ENCODE assay signal across 8 cellular contexts in the genomic region with DNA sequence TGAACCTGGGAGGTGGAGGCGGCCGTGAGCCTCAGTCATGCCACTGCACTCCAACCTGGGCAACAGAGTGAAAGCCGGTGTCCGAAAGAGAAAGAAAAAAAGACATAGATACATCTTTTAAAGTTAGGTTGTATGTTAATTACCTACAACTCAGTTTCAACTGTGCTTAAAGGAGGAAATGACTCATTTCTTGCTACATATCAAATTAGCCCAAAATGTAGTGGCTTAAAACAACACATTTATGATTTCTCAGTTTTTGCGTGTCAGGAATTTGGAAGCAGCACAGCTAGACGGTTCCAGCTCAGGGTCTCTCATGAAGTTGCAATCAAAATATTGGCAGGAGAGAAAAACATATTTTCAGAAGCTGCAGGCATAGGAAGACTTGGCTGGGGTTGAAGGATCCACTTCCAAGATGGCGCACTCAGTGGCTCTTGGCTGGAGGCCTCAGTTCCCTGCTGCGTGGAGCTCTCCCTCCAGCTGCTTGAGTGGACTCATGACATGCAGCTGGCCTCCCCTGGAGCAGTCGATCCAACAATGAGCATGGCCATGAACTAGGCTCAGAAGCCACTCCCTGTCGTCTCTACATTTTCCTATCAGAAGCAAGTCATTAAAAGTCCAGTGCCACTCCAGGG.
DNase-seq lines count a peak whose midpoint lies in the region; ATAC-seq and TF ChIP-seq lines count a peak whose summit lies in the region.

No MANE protein-coding gene starts in this region.

- H3K27ac Mint-ChIP-seq in T-helper 1 cell treated with Interleukin-12 subunit alpha and Interleukin-12 subunit beta and Interleukin-4 antibody, amounts not matched to agents 30 μg/mL and 1 μg/mL, for 36 hours, result peak overlapping the region; percentile 99

- H3K27me3 ChIP-seq in duodenal mucosa (ENCODE audit: control insufficient read depth in 1 of 2, insufficient read depth in 2 of 2, low read length in 2 of 2), result no peaks in the 10 kb centered on the region
- no peaks in the 10 kb centered on the region for H3K27me3 ChIP-seq in neutrophil

- H3K4me1 ChIP-seq in duodenal mucosa (ENCODE audit: control insufficient read depth in 1 of 2, insufficient read depth in 2 of 2, low read length in 2 of 2) (peaks cover 39 to 55% of the 10 kb centered on the region in 2 donors), neutrophil (ENCODE audit: control insufficient read depth in 1 of 2, insufficient read depth in 1 of 2, low read depth in 1 of 2, low read length in 1 of 2) (peaks cover 55 to 58% of the 10 kb centered on the region in 2 experiments)

- POLR2A ChIA-PET in GM10248 (lab: Yijun Ruan, JAX), result interaction anchor here (0.6 kb wide), 1 partner anchor 23 kb away, joined by 3 read pairs; no protein-coding TSS in a partner anchor

- DNase-seq in GM10248 (ENCODE audit: extremely low spot score) (peak; percentile 52), KG1 (lab: John Stamatoyannopoulos, UW) (no peak)

- H3K36me3 Mint-ChIP-seq in T-helper 1 cell treated with Interleukin-12 subunit alpha and Interleukin-12 subunit beta and Interleukin-4 antibody, amounts not matched to agents 30 μg/mL and 1 μg/mL, for 36 hours (ENCODE audit: low read depth), result peaks cover 57% of the 10 kb centered on the region

- H3K27me3 Mint-ChIP-seq in T-helper 1 cell treated with Interleukin-12 subunit alpha and Interleukin-12 subunit beta and Interleukin-4 antibody, amounts not matched to agents 30 μg/mL and 1 μg/mL, for 36 hours (ENCODE audit: low read depth), result no peaks in the 10 kb centered on the region

- peak overlapping the region; percentile 91 for H3K27ac ChIP-seq in duodenal mucosa (ENCODE audit: low read depth, low read length)
- H3K27ac ChIP-seq in neutrophil, result peak overlapping the region; percentile 85

- H3K4me1 Mint-ChIP-seq in T-helper 1 cell treated with Interleukin-12 subunit alpha and Interleukin-12 subunit beta and Interleukin-4 antibody, amounts not matched to agents 30 μg/mL and 1 μg/mL, for 36 hours (ENCODE audit: low read depth), result peaks cover 51% of the 10 kb centered on the region

- ATAC-seq in HG02642 (IDR thresholded peaks at IDR 0.05; ENCODE audit: poor library complexity, unreplicated experiment) (peak; percentile 47), HG03025 (IDR thresholded peaks at IDR 0.05; ENCODE audit: low FRiP score, unreplicated experiment) (no peak), GM21619 (IDR thresholded peaks at IDR 0.05; ENCODE audit: unreplicated experiment) (no peak)

- CTCF ChIA-PET in GM10248 (lab: Yijun Ruan, JAX), result interaction anchor here (0.9 to 2.9 kb wide), 2 partner anchors 29 to 61 kb away, joined by 3 to 15 read pairs; no protein-coding TSS in a partner anchor

- peaks cover 4% of the 10 kb centered on the region for H3K9me3 Mint-ChIP-seq in T-helper 1 cell treated with Interleukin-12 subunit alpha and Interleukin-12 subunit beta and Interleukin-4 antibody, amounts not matched to agents 30 μg/mL and 1 μg/mL, for 36 hours

- H3K9me3 ChIP-seq in duodenal mucosa (ENCODE audit: control insufficient read depth in 1 of 2, low read length in 2 of 2) (no peaks in the 10 kb centered on the region), neutrophil (no peaks in the 10 kb centered on the region)

- H3K36me3 ChIP-seq in duodenal mucosa (ENCODE audit: control insufficient read depth in 1 of 2, insufficient read depth in 2 of 2, low read length in 2 of 2) (peaks cover 8 to 34% of the 10 kb centered on the region in 2 donors), neutrophil (no peaks in the 10 kb centered on the region)

- H3K4me3 Mint-ChIP-seq in T-helper 1 cell treated with Interleukin-12 subunit alpha and Interleukin-12 subunit beta and Interleukin-4 antibody, amounts not matched to agents 30 μg/mL and 1 μg/mL, for 36 hours, result peak overlapping the region; percentile 79

- peak overlapping the region; percentile 8 to 43 for H3K4me3 ChIP-seq in duodenal mucosa (ENCODE audit: low read depth in 1 of 2, low read length in 2 of 2)
- no peak overlapping the region for H3K4me3 ChIP-seq in neutrophil (ENCODE audit: low read depth in 1 of 2, low read length in 1 of 2)

- TF ChIP-seq CTCF in GM10248 (IDR thresholded peaks at IDR 0.05; ENCODE audit: control extremely low read depth, extremely low read depth, low read depth, missing control alignments) (no peak), neutrophil (IDR thresholded peaks at IDR 0.05) (no peak)

- peak overlapping the region in 1 of 2 donors; percentile 59 for H3K9ac ChIP-seq in duodenal mucosa (ENCODE audit: low read depth in 1 of 2, low read length in 2 of 2)

Comparison
In these comparisons a context has a peak if more than half of its experiments do, and no peak if none do; other contexts are left out.
1. H3K4me3 ChIP-seq: peak in duodenal mucosa (2 of 2); none in neutrophil (0 of 2).